Comparison of ENCODE assay signal across 8 cellular contexts in the genomic region with DNA sequence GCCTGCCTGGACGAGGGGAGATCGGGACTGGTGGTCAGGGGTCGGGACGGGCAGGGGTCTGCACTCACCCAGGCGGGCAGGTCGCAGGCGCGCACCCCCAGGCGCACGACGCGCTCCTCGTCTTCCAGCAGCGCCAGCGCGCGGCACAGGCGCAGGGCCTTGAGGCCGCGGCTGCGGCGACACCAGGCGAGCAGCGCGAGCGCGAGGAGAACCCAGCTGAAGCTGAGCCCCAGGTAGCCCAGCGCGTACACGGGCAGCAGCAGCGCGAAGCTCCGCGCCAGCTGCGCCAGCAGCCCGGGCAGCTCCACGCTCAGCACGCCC. TPM values are rescaled to one million over a fixed set of nuclear protein-coding genes. Genes with fewer than 3 reads are reported as not detected.
DNase-seq lines count a peak whose midpoint lies in the region; ATAC-seq lines count a peak whose summit lies in the region.

No MANE protein-coding gene starts in this region.

- peaks cover 16% of the 10 kb centered on the region for H3K79me1 ChIP-seq in trophoblast cell (ENCODE audit: low read length)

- H3K4me1 Mint-ChIP-seq in activated naive CD4-positive, alpha-beta T cell treated with anti-CD3 and anti-CD28 coated beads, Interleukin-2, amount 50 U/mL, for 24 hours: peaks cover 42% of the 10 kb centered on the region

- WGBS in trophoblast cell (ENCODE audit: extremely low coverage, insufficient coverage, insufficient read length): no CpG with 5 or more reads among the region's 38 CpGs

- H3K27me3 ChIP-seq in trophoblast cell (ENCODE audit: insufficient read depth, low read length): no peaks in the 10 kb centered on the region

- H3K14ac ChIP-seq in trophoblast cell (ENCODE audit: low read length): peak overlapping the region; percentile 97

- peak overlapping the region; percentile 96 for H2BK120ac ChIP-seq in trophoblast cell (ENCODE audit: insufficient read depth, low read length, poor library complexity)

- H3K4me1 ChIP-seq in trophoblast cell (ENCODE audit: control insufficient read depth in 1 of 2, insufficient read depth in 2 of 2, low read length in 2 of 2): peaks cover 2 to 6% of the 10 kb centered on the region in 2 experiments

- H3K9me3 Mint-ChIP-seq in activated naive CD4-positive, alpha-beta T cell treated with anti-CD3 and anti-CD28 coated beads, Interleukin-2, amount 50 U/mL, for 24 hours: no peaks in the 10 kb centered on the region

- peak overlapping the region; percentile 99 for H3K18ac ChIP-seq in trophoblast cell (ENCODE audit: low read length)

- H3K27ac ChIP-seq in trophoblast cell (ENCODE audit: low read depth, low read length): peak overlapping the region; percentile 97

- peak overlapping the region; percentile 65 for H3K4me2 ChIP-seq in trophoblast cell (ENCODE audit: low read length)

- peak overlapping the region; percentile 92 for H3K4me3 ChIP-seq in trophoblast cell (ENCODE audit: low read depth, low read length)

- peak overlapping the region; percentile 93 for H2BK5ac ChIP-seq in trophoblast cell (ENCODE audit: low read depth, low read length, poor library complexity)

- ATAC-seq in GM19025 (IDR thresholded peaks at IDR 0.05; ENCODE audit: low read depth, unreplicated experiment) (peak; percentile 52), HG03135 (IDR thresholded peaks at IDR 0.05; ENCODE audit: unreplicated experiment) (peak; percentile 54), Right ventricle myocardium superior (ENCODE audit: poor library complexity) (peak; percentile 49)

- peak overlapping the region; percentile 73 for H2AFZ ChIP-seq in trophoblast cell (ENCODE audit: insufficient read depth, low read length, poor library complexity)

- peak overlapping the region; percentile 92 for H3K9ac ChIP-seq in trophoblast cell (ENCODE audit: low read length)

- peaks cover 24% of the 10 kb centered on the region for H3K79me2 ChIP-seq in trophoblast cell (ENCODE audit: control insufficient read depth, insufficient read depth, low read length, poor library complexity)

- H3K36me3 Mint-ChIP-seq in activated naive CD4-positive, alpha-beta T cell treated with anti-CD3 and anti-CD28 coated beads, Interleukin-2, amount 50 U/mL, for 24 hours: peaks cover 2% of the 10 kb centered on the region

- H3K9me3 ChIP-seq in trophoblast cell (ENCODE audit: insufficient read depth, low read depth, low read length): peaks cover 2% of the 10 kb centered on the region

- no peaks in the 10 kb centered on the region for H3K27me3 Mint-ChIP-seq in activated naive CD4-positive, alpha-beta T cell treated with anti-CD3 and anti-CD28 coated beads, Interleukin-2, amount 50 U/mL, for 24 hours

- peak overlapping the region; percentile 70 for H4K12ac ChIP-seq in trophoblast cell (ENCODE audit: low read depth, low read length)

- H3K36me3 ChIP-seq in trophoblast cell (ENCODE audit: control insufficient read depth in 1 of 2, insufficient read depth in 2 of 2, low read length in 2 of 2): peaks cover 0 to 2% of the 10 kb centered on the region in 2 experiments

- peak overlapping the region; percentile 68 for H3K4ac ChIP-seq in trophoblast cell (ENCODE audit: low read depth, low read length)

- H2BK12ac ChIP-seq in trophoblast cell (ENCODE audit: low read length): peak overlapping the region; percentile 75

- DNase-seq in COLO829 (ENCODE audit: low spot score): peak; percentile 28
- peak; percentile 62 for DNase-seq in NCI-H774 (lab: John Stamatoyannopoulos, UW)
- peak; percentile 79 for DNase-seq in Right ventricle myocardium superior
- DNase-seq in trophoblast cell: peak; percentile 85
- no peak for DNase-seq in NCI-H128 (lab: John Stamatoyannopoulos, UW; ENCODE audit: unreplicated experiment)

- peak overlapping the region; percentile 90 for H4K91ac ChIP-seq in trophoblast cell (ENCODE audit: low read depth, low read length)

- peak overlapping the region; percentile 73 for H3K4me3 Mint-ChIP-seq in activated naive CD4-positive, alpha-beta T cell treated with anti-CD3 and anti-CD28 coated beads, Interleukin-2, amount 50 U/mL, for 24 hours

- peak overlapping the region; percentile 96 for H4K8ac ChIP-seq in trophoblast cell (ENCODE audit: low read depth, low read length)

- H3K23ac ChIP-seq in trophoblast cell (ENCODE audit: low read length): no peak overlapping the region

- intact Hi-C loops in Right ventricle myocardium superior (cut with DNase I): loop anchor here (5.0 kb wide), 1 partner anchor 47 kb away; no protein-coding TSS in a partner anchor

- no peak overlapping the region for H3K27ac Mint-ChIP-seq in activated naive CD4-positive, alpha-beta T cell treated with anti-CD3 and anti-CD28 coated beads, Interleukin-2, amount 50 U/mL, for 24 hours

- H2AK5ac ChIP-seq in trophoblast cell (ENCODE audit: low read length): peak overlapping the region; percentile 89

RNA-seq across cellular contexts. Expression of gene ESYT2, which starts 0.3 kb away (rescaled TPM):
- total RNA-seq in Right ventricle myocardium superior: 43.8 TPM
- polyA plus RNA-seq in trophoblast cell (2013): 58.7 and 59.5 TPM in 2 replicates

RNA-seq across cellular contexts. Expression of gene DYNC2I1, which starts 27.4 kb away (rescaled TPM):
- 29.5 TPM for total RNA-seq in Right ventricle myocardium superior
- 7.6 and 7.8 TPM in 2 replicates for polyA plus RNA-seq in trophoblast cell (2013)
